ENCODE assay signal across 8 cellular contexts in the genomic region with DNA sequence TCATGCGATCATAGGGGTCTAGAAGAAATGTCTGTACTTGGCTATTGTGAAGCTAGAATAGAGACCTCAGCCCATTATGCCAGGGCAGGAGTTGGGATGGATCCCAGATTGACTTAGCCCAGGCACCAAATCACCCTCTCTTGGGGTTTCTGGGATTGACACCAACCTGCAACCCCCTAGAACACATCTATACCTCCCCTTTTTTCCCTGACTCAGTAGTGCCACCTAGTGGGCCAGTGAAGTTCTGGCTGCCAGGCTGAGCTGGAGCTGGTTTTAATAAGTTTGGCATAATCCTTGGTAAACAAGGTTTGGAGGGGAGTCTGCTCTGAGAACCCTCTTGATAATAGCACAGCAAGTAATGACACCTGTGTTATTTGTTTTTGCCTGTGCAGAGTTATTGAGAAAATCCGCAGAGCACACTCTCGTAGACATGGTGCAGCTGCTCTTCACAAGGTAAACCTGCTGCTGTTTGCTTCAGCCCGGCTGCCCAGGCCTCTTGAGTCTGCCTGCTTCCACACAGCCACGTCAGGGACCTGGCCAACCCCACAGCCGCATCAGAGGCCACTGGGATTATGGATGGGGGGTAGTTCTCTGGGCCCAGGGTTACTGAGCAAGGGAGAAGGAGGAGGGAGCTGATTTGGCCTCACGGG. TPM values are rescaled to one million over a fixed set of nuclear protein-coding genes. Genes with fewer than 3 reads are reported as not detected.
DNase-seq lines count a peak whose midpoint lies in the region; ATAC-seq and TF ChIP-seq lines count a peak whose summit lies in the region.

No MANE protein-coding gene starts in this region.

- H3K9me3 Mint-ChIP-seq in progenitor cell of endocrine pancreas (ENCODE audit: low read depth) = no peaks in the 10 kb centered on the region

- H3K27me3 ChIP-seq in SJCRH30 = no peaks in the 10 kb centered on the region

- no peaks in the 10 kb centered on the region for H3K9me3 ChIP-seq in SJCRH30 (replicated peaks)

- H3K4me1 ChIP-seq in SJCRH30 = 0 out of 2 replicates have a peak, but pooled peaks cover 4% of the 10 kb centered on the region

- peaks cover 2% of the 10 kb centered on the region for H3K4me1 Mint-ChIP-seq in progenitor cell of endocrine pancreas (ENCODE audit: low read depth)

- H3K4me3 Mint-ChIP-seq in progenitor cell of endocrine pancreas (ENCODE audit: low read depth) = no peak overlapping the region

- peak; percentile 28 for DNase-seq in DMS153 treated with DMSO at 0.1 percent for 48 hours (lab: John Stamatoyannopoulos, UW; ENCODE audit: unreplicated experiment)
- peak; percentile 84 to 95 for DNase-seq in SJCRH30
- DNase-seq in activated gamma-delta T cell treated with anti-CD3 and anti-CD28 coated beads, Interleukin-2, amount 50 U/mL, for 16 hours (ENCODE audit: low read depth) = peak; percentile 70
- peak; percentile 29 for DNase-seq in globus pallidus (ENCODE audit: low spot score)
- peak; percentile 64 for DNase-seq in progenitor cell of endocrine pancreas (ENCODE audit: low spot score, unreplicated experiment)
- DNase-seq in ureter (ENCODE audit: low spot score) = peak; percentile 65

- peak; percentile 97 for TF ChIP-seq CTCF in LNCAP (IDR thresholded peaks at IDR 0.05)
- TF ChIP-seq CTCF in progenitor cell of endocrine pancreas (IDR thresholded peaks at IDR 0.05; ENCODE audit: unreplicated experiment) = peak; percentile 89

- no peak overlapping the region for H3K27ac Mint-ChIP-seq in progenitor cell of endocrine pancreas

- ATAC-seq in HG03095 (IDR thresholded peaks at IDR 0.05; ENCODE audit: unreplicated experiment) = no peak

- peaks cover 6% of the 10 kb centered on the region for H3K36me3 Mint-ChIP-seq in progenitor cell of endocrine pancreas (ENCODE audit: insufficient read depth)

- H3K27me3 Mint-ChIP-seq in progenitor cell of endocrine pancreas = no peaks in the 10 kb centered on the region

- H3K27ac ChIP-seq in SJCRH30 = no peak overlapping the region

- peaks cover 71% of the 10 kb centered on the region for H3K36me3 ChIP-seq in SJCRH30

- H3K4me3 ChIP-seq in SJCRH30 = no peak overlapping the region

RNA-seq across cellular contexts. Expression of gene NFKB2, which starts 43.3 kb away (rescaled TPM):
- total RNA-seq in SJCRH30 (2014; rRNA removed; shearing (Covaris generic)) = 25.3 and 25.6 TPM in 2 replicates
- 21.6 and 23.1 TPM in 2 replicates for total RNA-seq in progenitor cell of endocrine pancreas
- 33.0 TPM for total RNA-seq in ureter

Comparison
In these comparisons a context has a peak if more than half of its experiments do, and no peak if none do; other contexts are left out.
1. DNase-seq: peak in every context shown above with its lines; median percentile 90 in SJCRH30; 70 in activated gamma-delta T cell treated with anti-CD3 and anti-CD28 coated beads, Interleukin-2, amount 50 U/mL, for 16 hours; 65 in ureter; 64 in progenitor cell of endocrine pancreas; 29 in globus pallidus; 28 in DMS153 treated with DMSO at 0.1 percent for 48 hours.